In genomic region chr13:91400094-91400462, GRCh38 we compare ENCODE assay signal across 12 cellular contexts.
A peak's percentile ranks its signal among the peaks of the same experiment; 100 is the strongest.
DNase-seq lines count a peak whose midpoint lies in the region; ATAC-seq lines count a peak whose summit lies in the region.
"Had no signal": no experiment of that assay in that cellular context is flagged by ENCODE, and none has a peak within 500 bp of the region (broad histone marks: within the 10 kb centered on the region; RNA-seq: fewer than 3 reads in every experiment).

No MANE protein-coding gene starts in this region.

- ATAC-seq in HG02642 (IDR thresholded peaks at IDR 0.05; ENCODE audit: poor library complexity, unreplicated experiment), result peak; percentile 8
- no peak for ATAC-seq in effector memory CD8-positive, alpha-beta T cell (replicated peaks)
- ATAC-seq in HG03196 (IDR thresholded peaks at IDR 0.05; ENCODE audit: unreplicated experiment), result no peak
- no peak for ATAC-seq in GM21737 (IDR thresholded peaks at IDR 0.05; ENCODE audit: unreplicated experiment)
- ATAC-seq: A549, left ventricle myocardium superior, pancreas had no signal

- peaks cover 67% of the 10 kb centered on the region for H3K27me3 Mint-ChIP-seq in T-helper 1 cell treated with Interleukin-12 subunit alpha and Interleukin-12 subunit beta and Interleukin-4 antibody, amounts not matched to agents 30 μg/mL and 1 μg/mL, for 36 hours (ENCODE audit: low read depth)
- H3K27me3 Mint-ChIP-seq in effector memory CD8-positive, alpha-beta T cell, result peaks cover 13 to 15% of the 10 kb centered on the region in 2 donors

- DNase-seq in T-helper 1 cell (no peak), pons (ENCODE audit: low spot score) (peak; percentile 30), NCI-H748 (lab: John Stamatoyannopoulos, UW; ENCODE audit: unreplicated experiment) (no peak)
- DNase-seq in effector memory CD8-positive, alpha-beta T cell, result no peak
- DNase-seq: activated gamma-delta T cell treated with Interleukin-2 at 50 U/mL for 16 hours, left ventricle myocardium superior, pancreas had no signal

- peaks cover 2% of the 10 kb centered on the region for H3K36me3 Mint-ChIP-seq in T-helper 1 cell treated with Interleukin-12 subunit alpha and Interleukin-12 subunit beta and Interleukin-4 antibody, amounts not matched to agents 30 μg/mL and 1 μg/mL, for 36 hours (ENCODE audit: low read depth)
- H3K36me3 Mint-ChIP-seq in effector memory CD8-positive, alpha-beta T cell (ENCODE audit: insufficient read depth), result no peaks in the 10 kb centered on the region

- peak overlapping the region; percentile 43 for H3K27ac Mint-ChIP-seq in T-helper 1 cell treated with Interleukin-12 subunit alpha and Interleukin-12 subunit beta and Interleukin-4 antibody, amounts not matched to agents 30 μg/mL and 1 μg/mL, for 36 hours
- H3K27ac Mint-ChIP-seq in effector memory CD8-positive, alpha-beta T cell, result no peak overlapping the region

- H3K9me3 Mint-ChIP-seq in T-helper 1 cell treated with Interleukin-12 subunit alpha and Interleukin-12 subunit beta and Interleukin-4 antibody, amounts not matched to agents 30 μg/mL and 1 μg/mL, for 36 hours, result no peaks in the 10 kb centered on the region
- H3K9me3 Mint-ChIP-seq in effector memory CD8-positive, alpha-beta T cell, result no peaks in the 10 kb centered on the region

- peaks cover 5% of the 10 kb centered on the region for H3K4me1 Mint-ChIP-seq in T-helper 1 cell treated with Interleukin-12 subunit alpha and Interleukin-12 subunit beta and Interleukin-4 antibody, amounts not matched to agents 30 μg/mL and 1 μg/mL, for 36 hours (ENCODE audit: low read depth)
- H3K4me1 Mint-ChIP-seq in effector memory CD8-positive, alpha-beta T cell (ENCODE audit: low read depth in 2 of 2), result peaks cover 5 to 7% of the 10 kb centered on the region in 2 donors

- H3K4me3 Mint-ChIP-seq in T-helper 1 cell treated with Interleukin-12 subunit alpha and Interleukin-12 subunit beta and Interleukin-4 antibody, amounts not matched to agents 30 μg/mL and 1 μg/mL, for 36 hours, result peak overlapping the region; percentile 57
- peak overlapping the region; percentile 79 to 84 for H3K4me3 Mint-ChIP-seq in effector memory CD8-positive, alpha-beta T cell
